ENCODE assay signal across 15 cellular contexts in genomic region chr4:163590609-163591264, GRCh38.
A peak's percentile ranks its signal among the peaks of the same experiment; 100 is the strongest.
DNase-seq lines count a peak whose midpoint lies in the region; ATAC-seq, FAIRE-seq and TF ChIP-seq lines count a peak whose summit lies in the region.
"Had no signal": no experiment of that assay in that cellular context is flagged by ENCODE, and none has a peak within 500 bp of the region (broad histone marks: within the 10 kb centered on the region; RNA-seq: fewer than 3 reads in every experiment).

No MANE protein-coding gene starts in this region.

- H3K79me2 ChIP-seq in OCI-LY3 (ENCODE audit: low read length) = peaks cover 78% of the 10 kb centered on the region

- peak overlapping the region; percentile 63 for H3K4me3 ChIP-seq in OCI-LY3 (ENCODE audit: low read length)
- H3K4me3 ChIP-seq: adrenal gland, psoas muscle had no signal

- peak overlapping the region; percentile 94 for H3K9ac ChIP-seq in OCI-LY3 (ENCODE audit: low read length)

- no peak for TF ChIP-seq POLR2A in GM12892 (IDR thresholded peaks at IDR 0.05; ENCODE audit: low read depth, low read length)

- DNase-seq in GM12892 (ENCODE audit: insufficient read length) (no peak), HCEC 1CT (peak; percentile 46), myocyte (ENCODE audit: low read depth) (peak; percentile 14), NCI-H510A (lab: John Stamatoyannopoulos, UW) (no peak), NCI-H1417 treated with DMSO at 0.1 percent for 48 hours (lab: John Stamatoyannopoulos, UW) (no peak)
- DNase-seq: activated CD8-positive, alpha-beta T cell treated with anti-CD3 and anti-CD28 coated beads, Interleukin-2, amount 10 ng/mL, durations not matched to agents 7 days and 5 days; adrenal gland; DMS 273 treated with DMSO at 0.1 percent for 48 hours; foreskin keratinocyte; H7; NCI-H1694; psoas muscle had no signal

- TF ChIP-seq CTCF in OCI-LY3 (IDR thresholded peaks at IDR 0.05; ENCODE audit: low read depth, low read length) = no peak

- ATAC-seq in HG03097 (IDR thresholded peaks at IDR 0.05; ENCODE audit: low FRiP score, unreplicated experiment) (no peak), GM18873 (IDR thresholded peaks at IDR 0.05; ENCODE audit: low FRiP score, unreplicated experiment) (no peak)
- ATAC-seq: activated CD8-positive, alpha-beta T cell treated with anti-CD3 and anti-CD28 coated beads, Interleukin-2, amount 10 ng/mL, durations not matched to agents 7 days and 5 days; foreskin keratinocyte; psoas muscle had no signal

- FAIRE-seq in GM12892 (lab: Jason Lieb, UNC) = peak; percentile 56

- H3K27ac ChIP-seq in OCI-LY3 (ENCODE audit: low read length) = peak overlapping the region; percentile 92
- H3K27ac ChIP-seq: adrenal gland, foreskin keratinocyte, psoas muscle had no signal

- no peak overlapping the region for H2AFZ ChIP-seq in OCI-LY3 (ENCODE audit: low read depth, low read length)

- no peaks in the 10 kb centered on the region for H4K20me1 ChIP-seq in OCI-LY3 (ENCODE audit: insufficient read depth, low read length)

- H3K27me3 ChIP-seq in OCI-LY3 (ENCODE audit: low read depth, low read length) = no peaks in the 10 kb centered on the region
- H3K27me3 ChIP-seq: adrenal gland, foreskin keratinocyte had no signal

- peak overlapping the region; percentile 90 for H3K4me2 ChIP-seq in OCI-LY3 (ENCODE audit: low read length)

- peaks cover 84% of the 10 kb centered on the region for H3K4me1 ChIP-seq in OCI-LY3 (ENCODE audit: low read length)
- H3K4me1 ChIP-seq: adrenal gland, foreskin keratinocyte, psoas muscle had no signal

- H3K9me3 ChIP-seq in OCI-LY3 (ENCODE audit: insufficient read depth, low read length) = no peaks in the 10 kb centered on the region
- H3K9me3 ChIP-seq: adrenal gland, psoas muscle had no signal

- H3K36me3 ChIP-seq in OCI-LY3 (replicated peaks; ENCODE audit: low read depth, low read length) = peaks cover 29% of the 10 kb centered on the region
- H3K36me3 ChIP-seq: adrenal gland had no signal

Comparison
In these comparisons a context has a peak if more than half of its experiments do, and no peak if none do; other contexts are left out.
1. DNase-seq: peak in HCEC 1CT (single experiment) and myocyte (single experiment); none in GM12892 (single experiment), NCI-H510A (single experiment) and NCI-H1417 treated with DMSO at 0.1 percent for 48 hours (single experiment).